Comparison of ENCODE assay signal across 8 cellular contexts in genomic region chr16:68244903-68245853, GRCh38. TPM values are rescaled to one million over a fixed set of nuclear protein-coding genes. Genes with fewer than 3 reads are reported as not detected.
DNase-seq lines count a peak whose midpoint lies in the region; ATAC-seq and TF ChIP-seq lines count a peak whose summit lies in the region.

TSS of gene PLA2G15 (plus strand) at chr16:68245373. CDS start at chr16:68245427, 54 bp downstream.

- H3K27me3 ChIP-seq in HL-60 (ENCODE audit: insufficient read depth, poor library complexity, severe bottlenecking) = no peaks in the 10 kb centered on the region
- no peaks in the 10 kb centered on the region for H3K27me3 ChIP-seq in OCI-LY1 (ENCODE audit: insufficient read depth, low read length)
- no peaks in the 10 kb centered on the region for H3K27me3 ChIP-seq in mucosa of rectum (ENCODE audit: control insufficient read depth in 2 of 2, insufficient read depth in 2 of 2, low read length in 2 of 2)

- H3K4me1 ChIP-seq in OCI-LY1 (ENCODE audit: insufficient read depth, low read length, severe bottlenecking) (peaks cover 35% of the 10 kb centered on the region), mucosa of rectum (ENCODE audit: control insufficient read depth in 2 of 2, insufficient read depth in 2 of 2, low read length in 2 of 2) (peaks cover 23 to 26% of the 10 kb centered on the region in 2 donors)

- H3K9me2 ChIP-seq in OCI-LY1 (ENCODE audit: low read depth, low read length) = no peaks in the 10 kb centered on the region

- H3F3A ChIP-seq in OCI-LY1 (ENCODE audit: insufficient read depth, low read length) = no peaks in the 10 kb centered on the region

- no peaks in the 10 kb centered on the region for H4K20me1 ChIP-seq in OCI-LY1 (ENCODE audit: insufficient read depth, low read length)

- no peak within 1 kb of the TSS for H2AFZ ChIP-seq in OCI-LY1 (ENCODE audit: low read length)

- H3K27ac ChIP-seq in HL-60 (replicated peaks) (peak within 1 kb of the TSS; percentile 58), OCI-LY1 (ENCODE audit: low read depth, low read length, poor library complexity, severe bottlenecking) (peak within 1 kb of the TSS; percentile 71), mucosa of rectum (ENCODE audit: low read depth in 2 of 2, low read length in 2 of 2) (peak within 1 kb of the TSS; percentile 49 to 65)

- peak; percentile 91 for DNase-seq in COR-L47 (lab: John Stamatoyannopoulos, UW)
- DNase-seq in HL-60 (ENCODE audit: low read depth in 1 of 2, low spot score in 1 of 2) = peak; percentile 94 to 96
- peak; percentile 96 for DNase-seq in activated T-cell treated with anti-CD3 and anti-CD28 coated beads for 4 hours
- no peak for DNase-seq in epithelial cell of proximal tubule (ENCODE audit: low read depth)
- DNase-seq in stimulated activated CD8-positive, alpha-beta memory T cell treated with anti-CD3 and anti-CD28 coated beads, Interleukin-4, amount 100 ng/mL, for 24 hours (ENCODE audit: low read depth) = peak; percentile 92

- H3K4me2 ChIP-seq in OCI-LY1 (ENCODE audit: low read length) = peak within 1 kb of the TSS; percentile 91

- H3K9ac ChIP-seq in OCI-LY1 (ENCODE audit: low read length) (peak within 1 kb of the TSS; percentile 87), mucosa of rectum (ENCODE audit: low read depth in 1 of 2, low read length in 2 of 2) (peak within 1 kb of the TSS; percentile 89 to 90)

- H3K9me3 ChIP-seq in OCI-LY1 (ENCODE audit: low read length) (no peaks in the 10 kb centered on the region), mucosa of rectum (ENCODE audit: control insufficient read depth in 2 of 2, low read length in 2 of 2) (no peaks in the 10 kb centered on the region)

- TF ChIP-seq CTCF in HL-60 (IDR thresholded peaks at IDR 0.05; ENCODE audit: insufficient read depth, low read length) (no peak), OCI-LY1 (IDR thresholded peaks at IDR 0.05; ENCODE audit: low read length) (no peak), epithelial cell of proximal tubule (conservative IDR thresholded peaks at IDR 0.05; ENCODE audit: low read depth, low read length) (no peak)

- no peaks in the 10 kb centered on the region for H3K79me2 ChIP-seq in OCI-LY1 (ENCODE audit: insufficient read depth, low read length)

- ATAC-seq in GM19463 (IDR thresholded peaks at IDR 0.05; ENCODE audit: unreplicated experiment) = peak; percentile 91

- H3K4me3 ChIP-seq in HL-60 (replicated peaks; ENCODE audit: insufficient read depth, low read length) (peak within 1 kb of the TSS; percentile 98), OCI-LY1 (ENCODE audit: low read depth, low read length, poor library complexity, severe bottlenecking) (peak within 1 kb of the TSS; percentile 88), epithelial cell of proximal tubule (ENCODE audit: low read depth, low read length) (peak within 1 kb of the TSS; percentile 100), mucosa of rectum (ENCODE audit: low read length in 2 of 2) (peak within 1 kb of the TSS; percentile 91 to 98)

- peaks cover 17% of the 10 kb centered on the region for H3K36me3 ChIP-seq in OCI-LY1 (ENCODE audit: insufficient read depth, low read length)
- no peaks in the 10 kb centered on the region for H3K36me3 ChIP-seq in mucosa of rectum (ENCODE audit: control insufficient read depth in 2 of 2, insufficient read depth in 2 of 2, low read length in 2 of 2)

RNA-seq across cellular contexts. Expression of gene PLA2G15, which starts in this region (rescaled TPM):
- 17.1 and 18.7 TPM in 2 replicates for total RNA-seq in epithelial cell of proximal tubule
